1 cellular context compared by ENCODE assay signal in the genomic region with DNA sequence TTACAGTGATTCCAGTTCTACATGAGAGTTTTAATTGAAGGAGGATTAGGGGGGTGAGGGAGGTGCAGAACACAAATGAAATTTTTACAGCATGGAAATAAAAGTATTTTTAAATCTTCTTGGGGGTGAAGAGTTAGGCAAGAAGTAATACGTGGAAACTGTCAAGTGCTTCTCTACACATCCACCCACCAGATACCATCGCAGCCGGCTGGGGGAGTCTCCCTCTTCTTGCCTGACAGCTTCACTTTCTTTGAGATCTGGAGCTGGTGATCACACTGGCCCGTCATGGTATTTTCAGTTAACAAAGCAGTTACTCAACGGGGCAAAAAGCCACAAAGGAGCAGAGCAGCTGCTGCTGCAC.
TF ChIP-seq lines count a peak whose summit lies in the region.

No MANE protein-coding gene starts in this region.

TF ChIP-seq in SK-N-SH, 30 proteins besides CTCF, POLR2A, EP300 and RAD21 (continued from another document):
- TF ChIP-seq EZH2phosphoT487 (IDR thresholded peaks at IDR 0.05; ENCODE audit: borderline replicate concordance, low read depth) = no peak
- no peak for TF ChIP-seq FOXJ3 (CRISPR knock-in tag; IDR thresholded peaks at IDR 0.05)
- TF ChIP-seq RFX5 (IDR thresholded peaks at IDR 0.05; ENCODE audit: low read length) = no peak
